In the genomic region with DNA sequence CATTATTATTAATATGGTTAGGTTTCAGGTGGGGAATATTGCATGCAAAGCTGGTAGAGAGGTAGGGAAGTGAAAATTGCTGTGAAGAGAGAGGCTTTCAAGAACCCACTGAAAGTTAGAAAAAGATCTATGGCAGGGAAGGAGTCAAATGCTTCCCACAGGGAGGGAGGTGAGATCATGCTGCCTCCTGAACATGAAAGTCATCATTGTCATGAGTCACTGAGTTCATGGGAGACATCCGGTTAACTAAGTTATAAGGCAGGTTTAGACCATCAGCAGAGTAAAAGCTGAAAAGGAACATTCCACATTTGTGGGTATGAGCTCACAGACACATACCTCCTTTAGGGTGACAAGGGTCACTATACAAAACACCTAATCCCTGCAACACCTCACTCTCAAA, we compare ENCODE assay signal across 11 cellular contexts. TPM values are rescaled to one million over a fixed set of nuclear protein-coding genes. Genes with fewer than 3 reads are reported as not detected.
DNase-seq lines count a peak whose midpoint lies in the region; ATAC-seq and TF ChIP-seq lines count a peak whose summit lies in the region.
"Had no signal": no experiment of that assay in that cellular context is flagged by ENCODE, and none has a peak within 500 bp of the region (broad histone marks: within the 10 kb centered on the region; RNA-seq: fewer than 3 reads in every experiment).

No MANE protein-coding gene starts in this region.

- no peak overlapping the region for H3K4me2 ChIP-seq in GM23338

- H3K27me3 Mint-ChIP-seq in GM23338 (ENCODE audit: insufficient read depth, low read depth, poor library complexity) (peaks cover 1% of the 10 kb centered on the region), glutamatergic neuron (ENCODE audit: unreplicated experiment) (peaks cover 5% of the 10 kb centered on the region)

- H3K79me2 ChIP-seq in GM23338 (replicated peaks; ENCODE audit: insufficient read depth): 0 out of 2 replicates have a peak, but pooled peaks cover 7% of the 10 kb centered on the region

- no peak overlapping the region; the same call in 1 of the 2 replicates for H3K27ac ChIP-seq in GM23338 (ENCODE audit: low read depth)

- H3K4me1 ChIP-seq in GM23338 (ENCODE audit: insufficient read depth): peaks cover 28% of the 10 kb centered on the region

- no peaks in the 10 kb centered on the region for H3K9me2 ChIP-seq in GM23338 (ENCODE audit: insufficient read depth)

- H2AFZ ChIP-seq in GM23338: no peak overlapping the region

- ATAC-seq in GM23338 (peak; percentile 22; the same call in 2 of the 3 replicates), HG02970 (IDR thresholded peaks at IDR 0.05; ENCODE audit: low FRiP score, unreplicated experiment) (no peak), HG02588 (IDR thresholded peaks at IDR 0.05; ENCODE audit: unreplicated experiment) (no peak), HG02973 (IDR thresholded peaks at IDR 0.05; ENCODE audit: unreplicated experiment) (no peak)

- no peak for TF ChIP-seq CTCF in GM23338 (conservative IDR thresholded peaks at IDR 0.05; ENCODE audit: low read depth in 2 of 2)
- TF ChIP-seq CTCF in glutamatergic neuron (IDR thresholded peaks at IDR 0.05; ENCODE audit: partially characterized antibody, unreplicated experiment): no peak

- no peaks in the 10 kb centered on the region for H3K36me3 ChIP-seq in GM23338 (ENCODE audit: insufficient read depth)

- no peaks in the 10 kb centered on the region for H3F3A ChIP-seq in GM23338 (replicated peaks; ENCODE audit: low read depth)

- no peak overlapping the region for H3K4me3 Mint-ChIP-seq in GM23338
- H3K4me3 Mint-ChIP-seq in glutamatergic neuron (ENCODE audit: unreplicated experiment): no peak overlapping the region

- peaks cover 16% of the 10 kb centered on the region for H3K4me1 Mint-ChIP-seq in GM23338
- H3K4me1 Mint-ChIP-seq in glutamatergic neuron (ENCODE audit: low read depth, unreplicated experiment): peaks cover 39% of the 10 kb centered on the region

- in situ Hi-C loops in ACHN (cut with HindIII; ENCODE audit: low pct_ligation_motif_present, low pct_unique_long_range_greater_than_20kb, low sequenced_read_pairs): no loop called here
- in situ Hi-C loops in SK-MEL-5 (cut with HindIII; ENCODE audit: low pct_unique_long_range_greater_than_20kb, low sequenced_read_pairs): no loop called here

- no peak overlapping the region for H3K4me3 ChIP-seq in GM23338

- peak overlapping the region; percentile 69; the same call in 1 of the 2 replicates for H3K27ac Mint-ChIP-seq in GM23338
- H3K27ac Mint-ChIP-seq in glutamatergic neuron (ENCODE audit: unreplicated experiment): peak overlapping the region; percentile 75

- H3K9me3 Mint-ChIP-seq in GM23338 (no peaks in the 10 kb centered on the region), glutamatergic neuron (ENCODE audit: unreplicated experiment) (peaks cover 5% of the 10 kb centered on the region)

- DNase-seq in ACHN (peak; percentile 89), GM23338 (ENCODE audit: low spot score) (peak; percentile 18), SK-MEL-5 (ENCODE audit: low read depth, low spot score) (peak; percentile 32), glutamatergic neuron (no peak)
- DNase-seq in activated CD4-positive, CD25-positive, alpha-beta regulatory T cell treated with anti-CD3 and anti-CD28 coated beads, Interleukin-2, amount 50 U/mL, for 72 hours: no peak
- DNase-seq: activated CD8-positive, alpha-beta memory T cell treated with anti-CD3 and anti-CD28 coated beads, Interleukin-2, amount 50 U/mL, for 48 hours; COR-L47; NCI-H510A had no signal

- no peaks in the 10 kb centered on the region for H4K20me1 ChIP-seq in GM23338 (replicated peaks; ENCODE audit: insufficient read depth)

- no peaks in the 10 kb centered on the region for H3K27me3 ChIP-seq in GM23338 (ENCODE audit: insufficient read depth)

- peaks cover 3% of the 10 kb centered on the region; the same call in 2 of the 3 replicates for H3K36me3 Mint-ChIP-seq in GM23338 (ENCODE audit: low read depth)
- H3K36me3 Mint-ChIP-seq in glutamatergic neuron (ENCODE audit: unreplicated experiment): no peaks in the 10 kb centered on the region

TF ChIP-seq in GM23338, 12 proteins besides CTCF, POLR2A, EP300 and RAD21:
- TF ChIP-seq POLR2AphosphoS5 (IDR thresholded peaks at IDR 0.05; ENCODE audit: low read depth): no peak
- TF ChIP-seq, protein P1, sequence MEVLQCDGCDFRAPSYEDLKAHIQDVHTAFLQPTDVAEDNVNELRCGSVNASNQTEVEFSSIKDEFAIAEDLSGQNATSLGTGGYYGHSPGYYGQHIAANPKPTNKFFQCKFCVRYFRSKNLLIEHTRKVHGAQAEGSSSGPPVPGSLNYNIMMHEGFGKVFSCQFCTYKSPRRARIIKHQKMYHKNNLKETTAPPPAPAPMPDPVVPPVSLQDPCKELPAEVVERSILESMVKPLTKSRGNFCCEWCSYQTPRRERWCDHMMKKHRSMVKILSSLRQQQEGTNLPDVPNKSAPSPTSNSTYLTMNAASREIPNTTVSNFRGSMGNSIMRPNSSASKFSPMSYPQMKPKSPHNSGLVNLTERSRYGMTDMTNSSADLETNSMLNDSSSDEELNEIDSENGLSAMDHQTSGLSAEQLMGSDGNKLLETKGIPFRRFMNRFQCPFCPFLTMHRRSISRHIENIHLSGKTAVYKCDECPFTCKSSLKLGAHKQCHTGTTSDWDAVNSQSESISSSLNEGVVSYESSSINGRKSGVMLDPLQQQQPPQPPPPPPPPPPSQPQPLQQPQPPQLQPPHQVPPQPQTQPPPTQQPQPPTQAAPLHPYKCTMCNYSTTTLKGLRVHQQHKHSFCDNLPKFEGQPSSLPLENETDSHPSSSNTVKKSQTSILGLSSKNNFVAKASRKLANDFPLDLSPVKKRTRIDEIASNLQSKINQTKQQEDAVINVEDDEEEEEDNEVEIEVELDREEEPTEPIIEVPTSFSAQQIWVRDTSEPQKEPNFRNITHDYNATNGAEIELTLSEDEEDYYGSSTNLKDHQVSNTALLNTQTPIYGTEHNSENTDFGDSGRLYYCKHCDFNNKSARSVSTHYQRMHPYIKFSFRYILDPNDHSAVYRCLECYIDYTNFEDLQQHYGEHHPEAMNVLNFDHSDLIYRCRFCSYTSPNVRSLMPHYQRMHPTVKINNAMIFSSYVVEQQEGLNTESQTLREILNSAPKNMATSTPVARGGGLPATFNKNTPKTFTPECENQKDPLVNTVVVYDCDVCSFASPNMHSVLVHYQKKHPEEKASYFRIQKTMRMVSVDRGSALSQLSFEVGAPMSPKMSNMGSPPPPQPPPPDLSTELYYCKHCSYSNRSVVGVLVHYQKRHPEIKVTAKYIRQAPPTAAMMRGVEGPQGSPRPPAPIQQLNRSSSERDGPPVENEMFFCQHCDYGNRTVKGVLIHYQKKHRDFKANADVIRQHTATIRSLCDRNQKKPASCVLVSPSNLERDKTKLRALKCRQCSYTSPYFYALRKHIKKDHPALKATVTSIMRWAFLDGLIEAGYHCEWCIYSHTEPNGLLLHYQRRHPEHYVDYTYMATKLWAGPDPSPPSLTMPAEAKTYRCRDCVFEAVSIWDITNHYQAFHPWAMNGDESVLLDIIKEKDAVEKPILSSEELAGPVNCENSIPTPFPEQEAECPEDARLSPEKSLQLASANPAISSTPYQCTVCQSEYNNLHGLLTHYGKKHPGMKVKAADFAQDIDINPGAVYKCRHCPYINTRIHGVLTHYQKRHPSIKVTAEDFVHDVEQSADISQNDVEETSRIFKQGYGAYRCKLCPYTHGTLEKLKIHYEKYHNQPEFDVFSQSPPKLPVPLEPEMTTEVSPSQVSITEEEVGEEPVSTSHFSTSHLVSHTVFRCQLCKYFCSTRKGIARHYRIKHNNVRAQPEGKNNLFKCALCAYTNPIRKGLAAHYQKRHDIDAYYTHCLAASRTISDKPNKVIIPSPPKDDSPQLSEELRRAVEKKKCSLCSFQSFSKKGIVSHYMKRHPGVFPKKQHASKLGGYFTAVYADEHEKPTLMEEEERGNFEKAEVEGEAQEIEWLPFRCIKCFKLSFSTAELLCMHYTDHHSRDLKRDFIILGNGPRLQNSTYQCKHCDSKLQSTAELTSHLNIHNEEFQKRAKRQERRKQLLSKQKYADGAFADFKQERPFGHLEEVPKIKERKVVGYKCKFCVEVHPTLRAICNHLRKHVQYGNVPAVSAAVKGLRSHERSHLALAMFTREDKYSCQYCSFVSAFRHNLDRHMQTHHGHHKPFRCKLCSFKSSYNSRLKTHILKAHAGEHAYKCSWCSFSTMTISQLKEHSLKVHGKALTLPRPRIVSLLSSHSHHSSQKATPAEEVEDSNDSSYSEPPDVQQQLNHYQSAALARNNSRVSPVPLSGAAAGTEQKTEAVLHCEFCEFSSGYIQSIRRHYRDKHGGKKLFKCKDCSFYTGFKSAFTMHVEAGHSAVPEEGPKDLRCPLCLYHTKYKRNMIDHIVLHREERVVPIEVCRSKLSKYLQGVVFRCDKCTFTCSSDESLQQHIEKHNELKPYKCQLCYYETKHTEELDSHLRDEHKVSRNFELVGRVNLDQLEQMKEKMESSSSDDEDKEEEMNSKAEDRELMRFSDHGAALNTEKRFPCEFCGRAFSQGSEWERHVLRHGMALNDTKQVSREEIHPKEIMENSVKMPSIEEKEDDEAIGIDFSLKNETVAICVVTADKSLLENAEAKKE (CRISPR knock-in tag; IDR thresholded peaks at IDR 0.05): no peak
- no peak for TF ChIP-seq CREB1 (CRISPR knock-in tag; IDR thresholded peaks at IDR 0.05; ENCODE audit: low read depth)
- TF ChIP-seq ZNF331 (CRISPR knock-in tag; IDR thresholded peaks at IDR 0.05; ENCODE audit: low read depth): no peak

RNA-seq across cellular contexts. Expression of gene GATB, which starts 16.2 kb away (rescaled TPM):
- 17.7 and 19.4 TPM in 2 replicates for total RNA-seq in GM23338 (2014; rRNA removed; shearing (Covaris generic))
- polyA plus RNA-seq in GM23338 (2016; fragmentation: Nextera tagmentation; extraction: Ambion mirVana): 16.9 and 18.9 TPM in 2 replicates
- total RNA-seq in SK-MEL-5 (2014; rRNA removed; shearing (Covaris generic)): 30.4 and 33.9 TPM in 2 replicates
- polyA plus RNA-seq in SK-MEL-5 (2015; cell fraction: cytosol; rRNA removed): 20.3 and 22.3 TPM in 2 replicates
- 22.6 and 23.5 TPM in 2 replicates for polyA plus RNA-seq in SK-MEL-5 (2015; cell fraction: nucleus; rRNA removed)
- total RNA-seq in glutamatergic neuron (ENCODE audit: unreplicated experiment): 24.5 TPM

Comparison
In these comparisons a context has a peak if more than half of its experiments do, and no peak if none do; other contexts are left out.
1. DNase-seq: peak in ACHN (single experiment), GM23338 (single experiment) and SK-MEL-5 (single experiment); none in glutamatergic neuron (single experiment) and activated CD4-positive, CD25-positive, alpha-beta regulatory T cell treated with anti-CD3 and anti-CD28 coated beads, Interleukin-2, amount 50 U/mL, for 72 hours (single experiment).